ENCODE assay signal across 6 cellular contexts in the genomic region with DNA sequence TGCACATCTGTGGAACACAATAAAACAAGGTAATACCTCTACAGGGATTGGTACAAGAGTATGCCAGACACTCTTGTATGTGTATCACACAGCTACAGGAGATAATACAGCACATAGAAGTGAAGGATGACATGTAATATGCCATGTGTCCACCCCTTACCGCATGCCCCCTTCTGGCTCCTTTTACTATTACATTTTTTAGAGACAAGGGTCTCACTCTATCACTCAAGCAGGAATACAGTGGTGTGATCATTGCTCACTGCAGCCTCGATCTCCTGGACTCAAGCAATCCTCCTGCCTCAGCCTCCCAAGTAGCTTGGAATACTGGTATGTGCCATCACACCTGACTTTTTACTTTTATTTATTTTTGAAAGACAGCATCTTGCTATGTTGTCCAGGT. TPM values are rescaled to one million over a fixed set of nuclear protein-coding genes. Genes with fewer than 3 reads are reported as not detected.
A peak's percentile ranks its signal among the peaks of the same experiment; 100 is the strongest.
DNase-seq lines count a peak whose midpoint lies in the region; ATAC-seq lines count a peak whose summit lies in the region.

No MANE protein-coding gene starts in this region.

- ATAC-seq in left cardiac atrium (peak; percentile 24 to 55), GM21576 (IDR thresholded peaks at IDR 0.05; ENCODE audit: unreplicated experiment) (no peak), HG02642 (IDR thresholded peaks at IDR 0.05; ENCODE audit: poor library complexity, unreplicated experiment) (no peak)

- intact Hi-C loops in left cardiac atrium (cut with DNase I), result loop anchor here (5.0 kb wide), 2 partner anchors 45 to 105 kb away; no protein-coding TSS in a partner anchor

- peak; percentile 28 for DNase-seq in activated T-cell treated with anti-CD3 and anti-CD28 coated beads for 24 hours (ENCODE audit: low read depth)
- DNase-seq in activated T-cell treated with anti-CD3 and anti-CD28 coated beads for 4 hours, result no peak
- peak; percentile 52 for DNase-seq in SKM-1 treated with dmso at 0.1 percent for 144 hours (lab: John Stamatoyannopoulos, UW; ENCODE audit: unreplicated experiment)
- DNase-seq in left cardiac atrium, result no peak

RNA-seq across cellular contexts. Expression of a gene that starts 4.2 kb away (rescaled TPM):
- total RNA-seq in left cardiac atrium, result under 1 TPM in 1 of 2 donors, not detected in 1; 0.47 TPM

RNA-seq across cellular contexts. Expression of a gene that starts 10.9 kb away (rescaled TPM):
- total RNA-seq in left cardiac atrium, result 10 to 100 TPM in 1 of 2 donors, 1 to 10 TPM in 1; 9.4 to 16.0 TPM

RNA-seq across cellular contexts. Expression of a gene that starts 14.8 kb away (rescaled TPM):
- total RNA-seq in left cardiac atrium, result 1 to 10 TPM in 1 of 2 donors, under 1 TPM in 1; 0.84 to 1.4 TPM

RNA-seq across cellular contexts. Expression of a gene that starts 18.0 kb away (rescaled TPM):
- total RNA-seq in left cardiac atrium, result 10 to 100 TPM; 17.0 to 37.4 TPM

RNA-seq across cellular contexts. Expression of a gene that starts 21.6 kb away (rescaled TPM):
- total RNA-seq in left cardiac atrium, result under 1 TPM; 0.53 to 0.92 TPM

Comparison
In these comparisons a context has a peak if more than half of its experiments do, and no peak if none do; other contexts are left out.
1. DNase-seq: peak in activated T-cell treated with anti-CD3 and anti-CD28 coated beads for 24 hours (single experiment) and SKM-1 treated with dmso at 0.1 percent for 144 hours (single experiment); none in activated T-cell treated with anti-CD3 and anti-CD28 coated beads for 4 hours (single experiment) and left cardiac atrium (single experiment).
2. ATAC-seq: peak in left cardiac atrium (2 of 2); none in GM21576 (single experiment) and HG02642 (single experiment).